In genomic region chr1:235939488-235939775, GRCh38 we compare ENCODE assay signal across 14 cellular contexts.
DNase-seq lines count a peak whose midpoint lies in the region; TF ChIP-seq lines count a peak whose summit lies in the region.
"Had no signal": no experiment of that assay in that cellular context is flagged by ENCODE, and none has a peak within 500 bp of the region (broad histone marks: within the 10 kb centered on the region; RNA-seq: fewer than 3 reads in every experiment).

No MANE protein-coding gene starts in this region.

- H3K9ac ChIP-seq in trophoblast cell (ENCODE audit: low read length) = no peak overlapping the region
- H3K9ac ChIP-seq in SK-N-SH = no peak overlapping the region

- H3K27ac ChIP-seq in trophoblast cell (ENCODE audit: low read depth, low read length) (no peak overlapping the region), SK-N-SH (ENCODE audit: low read depth in 2 of 2, low read length in 1 of 2) (no peak overlapping the region)
- H3K27ac ChIP-seq: SK-N-MC, VCaP had no signal

- H3K4ac ChIP-seq in trophoblast cell (ENCODE audit: low read depth, low read length) = no peak overlapping the region

- TF ChIP-seq CTCF in CD14-positive monocyte (IDR thresholded peaks at IDR 0.05) (no peak), choroid plexus epithelial cell (conservative IDR thresholded peaks at IDR 0.05; ENCODE audit: low read depth, low read length) (no peak), Calu3 (IDR thresholded peaks at IDR 0.05; ENCODE audit: unreplicated experiment) (no peak), SK-N-SH (IDR thresholded peaks at IDR 0.05) (no peak), Caco-2 (IDR thresholded peaks at IDR 0.05; ENCODE audit: insufficient read depth in 1 of 2, low read depth in 1 of 2, low read length in 1 of 2, severe bottlenecking in 1 of 2, unreplicated experiment in 1 of 2) (no peak)

- no peak for TF ChIP-seq EP300 in SK-N-SH (IDR thresholded peaks at IDR 0.05; ENCODE audit: borderline replicate concordance in 1 of 2, low read depth in 1 of 2, low read length in 1 of 2)

- H3K27me3 ChIP-seq in trophoblast cell (ENCODE audit: insufficient read depth, low read length) = no peaks in the 10 kb centered on the region
- H3K27me3 ChIP-seq in SK-N-SH (ENCODE audit: insufficient read depth) = no peaks in the 10 kb centered on the region
- no peaks in the 10 kb centered on the region for H3K27me3 ChIP-seq in Caco-2 (replicated peaks; ENCODE audit: control insufficient read depth, insufficient read depth, low read length)
- H3K27me3 ChIP-seq: tibial nerve had no signal

- H4K20me1 ChIP-seq in SK-N-SH (ENCODE audit: insufficient read depth) = no peaks in the 10 kb centered on the region

- H3K4me1 Mint-ChIP-seq in CD14-positive monocyte = peaks cover 92% of the 10 kb centered on the region
- H3K4me1 Mint-ChIP-seq in IgD-negative memory B cell = peaks cover 51 to 64% (median 57%) of the 10 kb centered on the region in 3 donors
- H3K4me1 Mint-ChIP-seq in Calu3 (ENCODE audit: low read depth, unreplicated experiment) = peaks cover 8% of the 10 kb centered on the region
- no peaks in the 10 kb centered on the region for H3K4me1 Mint-ChIP-seq in Caco-2 (ENCODE audit: low read depth, unreplicated experiment)

- H3K27me3 Mint-ChIP-seq in CD14-positive monocyte (ENCODE audit: low read depth in 3 of 3) (peaks cover 0 to 4% (median 0%) of the 10 kb centered on the region in 3 donors), IgD-negative memory B cell (peaks cover 2% of the 10 kb centered on the region), Calu3 (ENCODE audit: unreplicated experiment) (no peaks in the 10 kb centered on the region), Caco-2 (ENCODE audit: insufficient read depth, unreplicated experiment) (no peaks in the 10 kb centered on the region)

- BruUV-seq in Calu3 (replicated peaks; lab: Mats Ljungman, UMichigan) (no TSS peak), Caco-2 (replicated peaks; lab: Mats Ljungman, UMichigan) (no TSS peak)

- H4K91ac ChIP-seq in trophoblast cell (ENCODE audit: low read depth, low read length) = no peak overlapping the region

- H3K9me3 Mint-ChIP-seq in CD14-positive monocyte (peaks cover 0 to 3% (median 0%) of the 10 kb centered on the region in 7 donors), IgD-negative memory B cell (no peaks in the 10 kb centered on the region), Calu3 (ENCODE audit: low read depth, unreplicated experiment) (no peaks in the 10 kb centered on the region), Caco-2 (ENCODE audit: unreplicated experiment) (no peaks in the 10 kb centered on the region)
- H3K9me3 Mint-ChIP-seq: CD4-positive, CD25-positive, alpha-beta regulatory T cell had no signal

- H3K23ac ChIP-seq in trophoblast cell (ENCODE audit: low read length) = no peak overlapping the region

- no peak overlapping the region for H4K12ac ChIP-seq in trophoblast cell (ENCODE audit: low read depth, low read length)

- H3K36me3 Mint-ChIP-seq in CD14-positive monocyte (peaks cover 4 to 7% of the 10 kb centered on the region in 2 donors), IgD-negative memory B cell (peaks cover 3% of the 10 kb centered on the region), Calu3 (ENCODE audit: insufficient read depth, unreplicated experiment) (no peaks in the 10 kb centered on the region), Caco-2 (ENCODE audit: insufficient read depth, unreplicated experiment) (no peaks in the 10 kb centered on the region)

- no peak for TF ChIP-seq RAD21 in SK-N-SH (IDR thresholded peaks at IDR 0.05; ENCODE audit: low read length)

- CTCF ChIA-PET in Calu3 (lab: Charles Lee) = no interaction called here
- CTCF ChIA-PET in SK-N-SH (lab: Yijun Ruan, JAX) = interaction anchor here (0.5 to 2.3 kb wide), 2 partner anchors 19 to 32 kb away, joined by 4 to 10 read pairs; no protein-coding TSS in a partner anchor
- CTCF ChIA-PET in Caco-2 (lab: Charles Lee) = interaction anchor here (1.3 kb wide), 1 partner anchor 32 kb away, joined by 3 read pairs; no protein-coding TSS in a partner anchor

- H3K14ac ChIP-seq in trophoblast cell (ENCODE audit: low read length) = no peak overlapping the region

- H3K79me2 ChIP-seq in trophoblast cell (ENCODE audit: control insufficient read depth, insufficient read depth, low read length, poor library complexity) (no peaks in the 10 kb centered on the region), SK-N-SH (ENCODE audit: insufficient read depth) (no peaks in the 10 kb centered on the region)

- H3K79me1 ChIP-seq in trophoblast cell (ENCODE audit: low read length) = no peaks in the 10 kb centered on the region

- H3K36me3 ChIP-seq in trophoblast cell (ENCODE audit: control insufficient read depth in 1 of 2, insufficient read depth in 2 of 2, low read length in 2 of 2) (no peaks in the 10 kb centered on the region), SK-N-SH (replicated peaks in 1 of 2; ENCODE audit: control insufficient read depth in 1 of 2, insufficient read depth in 2 of 2, low read length in 1 of 2) (no peaks in the 10 kb centered on the region), Caco-2 (ENCODE audit: control insufficient read depth, insufficient read depth, low read length) (no peaks in the 10 kb centered on the region; the same call in 1 of the 2 replicates)
- H3K36me3 ChIP-seq: tibial nerve had no signal

- H2AFZ ChIP-seq in trophoblast cell (ENCODE audit: insufficient read depth, low read length, poor library complexity) = no peak overlapping the region
- no peak overlapping the region for H2AFZ ChIP-seq in SK-N-SH (ENCODE audit: low read depth)

- H4K8ac ChIP-seq in trophoblast cell (ENCODE audit: low read depth, low read length) = no peak overlapping the region

- WGBS in trophoblast cell (ENCODE audit: extremely low coverage, insufficient coverage, insufficient read length) = no CpG with 5 or more reads among the region's 1 CpG
- WGBS in SK-N-SH (ENCODE audit: low lambda C conversion rate) = 44% methylated on average over 1 of the region's 1 CpG

- intact Hi-C loops in CD14-positive monocyte (cut with micrococcal nuclease) = loop anchor here (2.0 to 5.0 kb wide), 2 partner anchors 21 to 37 kb away; no protein-coding TSS in a partner anchor
- intact Hi-C loops in Calu3 (cut with micrococcal nuclease; ENCODE audit: unreplicated experiment) = no loop called here
- intact Hi-C loops in Caco-2 (cut with micrococcal nuclease; ENCODE audit: unreplicated experiment) = no loop called here

- H2BK12ac ChIP-seq in trophoblast cell (ENCODE audit: low read length) = no peak overlapping the region

- H3K4me1 ChIP-seq in trophoblast cell (ENCODE audit: control insufficient read depth in 1 of 2, insufficient read depth in 2 of 2, low read length in 2 of 2) (peaks cover 0 to 3% of the 10 kb centered on the region in 2 experiments), SK-N-SH (ENCODE audit: control insufficient read depth in 1 of 2, insufficient read depth in 2 of 2, low read depth in 1 of 2, low read length in 1 of 2) (no peaks in the 10 kb centered on the region), Caco-2 (no peaks in the 10 kb centered on the region)

- DNase-seq in CD14-positive monocyte (ENCODE audit: low spot score) (no peak), choroid plexus epithelial cell (ENCODE audit: low read depth) (peak; percentile 35), trophoblast cell (peak; percentile 40 to 84), Calu3 (no peak), SK-N-SH (no peak), Caco-2 (no peak), mucosa of gallbladder (ENCODE audit: low spot score) (no peak)
- DNase-seq: activated T-cell treated with anti-CD3 and anti-CD28 coated beads, Interleukin-2, amount 50 U/mL, for 1 hour; CD4-positive, CD25-positive, alpha-beta regulatory T cell; NCI-H1092 treated with DMSO at 0.1 percent for 48 hours had no signal

- H3K18ac ChIP-seq in trophoblast cell (ENCODE audit: low read length) = no peak overlapping the region

- H2BK5ac ChIP-seq in trophoblast cell (ENCODE audit: low read depth, low read length, poor library complexity) = no peak overlapping the region

- no peak overlapping the region for H2AK5ac ChIP-seq in trophoblast cell (ENCODE audit: low read length)

- H2BK120ac ChIP-seq in trophoblast cell (ENCODE audit: insufficient read depth, low read length, poor library complexity) = no peak overlapping the region

- H3K4me3 Mint-ChIP-seq in CD14-positive monocyte = peak overlapping the region; percentile 31 to 44
- H3K4me3 Mint-ChIP-seq in IgD-negative memory B cell = peak overlapping the region in 3 of 4 donors; percentile 67 to 89 (median 85)
- no peak overlapping the region for H3K4me3 Mint-ChIP-seq in Calu3 (ENCODE audit: low read depth, unreplicated experiment)
- H3K4me3 Mint-ChIP-seq in Caco-2 (ENCODE audit: unreplicated experiment) = no peak overlapping the region
- H3K4me3 Mint-ChIP-seq: CD4-positive, CD25-positive, alpha-beta regulatory T cell had no signal

- POLR2A ChIA-PET in SK-N-SH (lab: Yijun Ruan, JAX) = no interaction called here
- POLR2A ChIA-PET in Caco-2 (lab: Charles Lee) = interaction anchor here (0.6 kb wide), 1 partner anchor 76 kb away, joined by 3 read pairs; no protein-coding TSS in a partner anchor

- H3K9me3 ChIP-seq in trophoblast cell (ENCODE audit: insufficient read depth, low read depth, low read length) (no peaks in the 10 kb centered on the region), SK-N-SH (no peaks in the 10 kb centered on the region), Caco-2 (no peaks in the 10 kb centered on the region)
- H3K9me3 ChIP-seq: tibial nerve had no signal

- peaks cover 3% of the 10 kb centered on the region for H3F3A ChIP-seq in SK-N-SH (replicated peaks; ENCODE audit: insufficient read depth)

- no peak overlapping the region for H3K4me2 ChIP-seq in trophoblast cell (ENCODE audit: low read length)
- H3K4me2 ChIP-seq in SK-N-SH = no peak overlapping the region

- H3K27ac Mint-ChIP-seq in CD14-positive monocyte = peak overlapping the region; percentile 97 to 100 (median 99)
- H3K27ac Mint-ChIP-seq in IgD-negative memory B cell = peak overlapping the region; percentile 80 to 97 (median 96)
- no peak overlapping the region for H3K27ac Mint-ChIP-seq in Calu3 (ENCODE audit: unreplicated experiment)
- H3K27ac Mint-ChIP-seq in Caco-2 (ENCODE audit: unreplicated experiment) = no peak overlapping the region

- H3K4me3 ChIP-seq in choroid plexus epithelial cell (ENCODE audit: low read depth, low read length) (no peak overlapping the region), trophoblast cell (ENCODE audit: low read depth, low read length) (no peak overlapping the region), SK-N-SH (ENCODE audit: low read depth in 2 of 2, low read length in 1 of 2) (no peak overlapping the region), Caco-2 (ENCODE audit: low read depth, low read length) (no peak overlapping the region)
- H3K4me3 ChIP-seq: SK-N-MC, tibial nerve had no signal

- H3K9me2 ChIP-seq in SK-N-SH = no peaks in the 10 kb centered on the region

TF ChIP-seq in SK-N-SH, 30 proteins besides CTCF, POLR2A, EP300 and RAD21 (continues in another document):
- TF ChIP-seq NFIC (IDR thresholded peaks at IDR 0.05; ENCODE audit: borderline replicate concordance) (no peak), GABPA (IDR thresholded peaks at IDR 0.05; ENCODE audit: low read depth) (no peak), FOXJ3 (CRISPR knock-in tag; IDR thresholded peaks at IDR 0.05) (no peak), FOSL2 (IDR thresholded peaks at IDR 0.05; ENCODE audit: borderline replicate concordance, low read depth) (no peak), POLR2AphosphoS5 (IDR thresholded peaks at IDR 0.05; ENCODE audit: low read depth, low read length) (no peak), FOXM1 (IDR thresholded peaks at IDR 0.05; ENCODE audit: low read depth) (no peak)

Comparison
In these comparisons a context has a peak if more than half of its experiments do, and no peak if none do; other contexts are left out.
1. DNase-seq: peak in choroid plexus epithelial cell (single experiment) and trophoblast cell (2 of 2); none in CD14-positive monocyte (single experiment), Calu3 (single experiment), SK-N-SH (single experiment), Caco-2 (0 of 2) and mucosa of gallbladder (single experiment).
2. H3K27ac Mint-ChIP-seq: peak in CD14-positive monocyte (7 of 7) and IgD-negative memory B cell (3 of 3); none in Calu3 (single experiment) and Caco-2 (single experiment).
3. H3K4me3 Mint-ChIP-seq: peak in CD14-positive monocyte (2 of 2) and IgD-negative memory B cell (3 of 4); none in Calu3 (single experiment) and Caco-2 (single experiment).
4. intact Hi-C loops: an anchor here in CD14-positive monocyte (2.0 to 5.0 kb wide); none called in Calu3 and Caco-2.